8 cellular contexts compared by ENCODE assay signal in the genomic region with DNA sequence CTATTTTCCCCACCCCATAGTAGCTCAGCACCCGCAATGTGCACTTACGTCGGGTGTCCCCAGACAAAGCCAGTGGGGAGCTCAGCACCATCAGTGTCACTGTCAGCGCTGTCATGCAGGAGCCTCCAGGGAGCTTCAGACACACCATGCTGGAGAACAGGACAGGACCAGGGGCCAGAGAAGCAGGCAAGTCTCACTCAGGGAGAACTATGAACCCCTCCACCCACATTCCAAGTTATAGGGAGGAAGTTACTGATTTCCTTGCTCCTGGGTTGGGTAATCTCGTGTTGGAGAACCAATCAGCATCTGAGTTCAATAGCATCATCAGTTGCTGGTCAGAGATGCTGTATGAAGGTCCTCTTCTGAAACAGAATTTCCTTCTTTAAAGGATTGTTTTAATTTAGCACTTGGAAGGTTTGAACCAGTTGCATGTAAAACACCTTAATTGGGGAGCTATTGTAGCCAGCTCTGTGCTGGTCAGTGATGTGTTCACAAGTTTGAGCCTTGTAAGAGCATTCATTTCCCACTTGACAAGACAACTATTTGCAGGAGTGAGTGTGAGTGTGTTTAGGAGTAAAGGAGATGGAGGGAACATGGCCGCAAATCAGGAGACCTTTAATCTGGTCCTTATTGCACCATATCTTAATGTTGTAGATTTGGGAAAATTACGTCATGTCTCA. TPM values are rescaled to one million over a fixed set of nuclear protein-coding genes. Genes with fewer than 3 reads are reported as not detected.
DNase-seq lines count a peak whose midpoint lies in the region; ATAC-seq and TF ChIP-seq lines count a peak whose summit lies in the region.
"Not testable (repeated sequence)": the region's sequence is repeated elsewhere in the genome, so short reads cannot be mapped to it uniquely, and the experiment has no call there.

A gene (minus strand): TSS at position 254 of the 680 bp plus-strand sequence. CDS start 106 bp downstream, at position 148.

- DNase-seq in AML-193 (lab: John Stamatoyannopoulos, UW) = peak; percentile 18 to 23
- peak; percentile 14 for DNase-seq in HuH-7 (ENCODE audit: low spot score)
- peak; percentile 9 for DNase-seq in activated CD4-positive, alpha-beta T cell treated with anti-CD3 and anti-CD28 coated beads for 1 hour
- DNase-seq in cardiac fibroblast (ENCODE audit: low read depth in 2 of 2) = peak; percentile 11 to 16
- peak; percentile 19 for DNase-seq in iPS-NIHi7 (ENCODE audit: extremely low spot score)
- DNase-seq in sciatic nerve (ENCODE audit: low spot score) = not testable (repeated sequence)

- ATAC-seq in GM18858 (IDR thresholded peaks at IDR 0.05; ENCODE audit: unreplicated experiment) = peak; percentile 78
- peak; percentile 94 for ATAC-seq in HG02571 (IDR thresholded peaks at IDR 0.05; ENCODE audit: unreplicated experiment)
- ATAC-seq in sciatic nerve = peak; percentile 96

- not testable (repeated sequence) for H3K4me3 ChIP-seq in cardiac fibroblast (replicated peaks in 1 of 2; ENCODE audit: low read depth in 2 of 2, low read length in 2 of 2)

- not testable (repeated sequence) for TF ChIP-seq CTCF in cardiac fibroblast (IDR thresholded peaks at IDR 0.05; ENCODE audit: low read depth, low read length)

- intact Hi-C loops in sciatic nerve (cut with DNase I) = not testable (repeated sequence)

RNA-seq across cellular contexts. Expression of the gene that starts here (rescaled TPM):
- total RNA-seq in sciatic nerve = 82.1 TPM
